ENCODE assay signal across 9 cellular contexts in genomic region chr5:175895701-175896102, GRCh38. TPM values are rescaled to one million over a fixed set of nuclear protein-coding genes. Genes with fewer than 3 reads are reported as not detected.
A peak's percentile ranks its signal among the peaks of the same experiment; 100 is the strongest.
DNase-seq lines count a peak whose midpoint lies in the region; ATAC-seq and TF ChIP-seq lines count a peak whose summit lies in the region.
"Had no signal": no experiment of that assay in that cellular context is flagged by ENCODE, and none has a peak within 500 bp of the region (broad histone marks: within the 10 kb centered on the region; RNA-seq: fewer than 3 reads in every experiment).

No MANE protein-coding gene starts in this region.

- peak; percentile 82 for ATAC-seq in GM18508 (IDR thresholded peaks at IDR 0.05; ENCODE audit: insufficient read depth, unreplicated experiment)
- peak; percentile 78 for ATAC-seq in HG02610 (IDR thresholded peaks at IDR 0.05; ENCODE audit: unreplicated experiment)
- ATAC-seq in activated naive CD4-positive, alpha-beta T cell treated with anti-CD3 and anti-CD28 coated beads, Interleukin-2, amount 50 U/mL, for 72 hours: peak; percentile 96 to 98
- ATAC-seq in upper lobe of left lung (ENCODE audit: low FRiP score in 2 of 2): peak; percentile 37 to 43

- TF ChIP-seq EP300 in upper lobe of left lung (IDR thresholded peaks at IDR 0.05): no peak

- H3K27ac ChIP-seq in upper lobe of left lung: peak overlapping the region in 1 of 4 donors; percentile 42

- no peaks in the 10 kb centered on the region for H3K9me3 ChIP-seq in upper lobe of left lung

- TF ChIP-seq CTCF in upper lobe of left lung (IDR thresholded peaks at IDR 0.05): no peak

- H3K4me3 ChIP-seq in upper lobe of left lung: peak overlapping the region in 1 of 4 donors; percentile 6

- no peaks in the 10 kb centered on the region for H3K27me3 ChIP-seq in upper lobe of left lung

- no peaks in the 10 kb centered on the region for H3K9me3 Mint-ChIP-seq in activated naive CD4-positive, alpha-beta T cell treated with anti-CD3 and anti-CD28 coated beads, Interleukin-2, amount 50 U/mL, for 72 hours

- peak; percentile 76 for DNase-seq in NOMO-1 treated with dmso at 0.1 percent for 144 hours (lab: John Stamatoyannopoulos, UW; ENCODE audit: unreplicated experiment)
- no peak for DNase-seq in activated naive CD4-positive, alpha-beta T cell treated with anti-CD3 and anti-CD28 coated beads, Interleukin-2, amount 50 U/mL, for 72 hours (ENCODE audit: low spot score in 2 of 2)
- DNase-seq in upper lobe of left lung: no peak
- no peak for DNase-seq in NCI-H146 treated with DMSO at 0.1 percent for 48 hours (lab: John Stamatoyannopoulos, UW; ENCODE audit: unreplicated experiment)
- DNase-seq in medulla oblongata (ENCODE audit: extremely low spot score): no peak
- no peak for DNase-seq in NCI-H187 (lab: John Stamatoyannopoulos, UW)

- TF ChIP-seq POLR2A in upper lobe of left lung (IDR thresholded peaks at IDR 0.05): no peak

- H3K27ac Mint-ChIP-seq in activated naive CD4-positive, alpha-beta T cell treated with anti-CD3 and anti-CD28 coated beads, Interleukin-2, amount 50 U/mL, for 72 hours: peak overlapping the region; percentile 60 to 83

- no peaks in the 10 kb centered on the region for H3K4me1 ChIP-seq in upper lobe of left lung

- H3K36me3 ChIP-seq in upper lobe of left lung: no peaks in the 10 kb centered on the region

- WGBS in upper lobe of left lung, 2 donors: 37 to 42% methylated on average over 9 of the region's 9 CpGs

- no peaks in the 10 kb centered on the region for H3K36me3 Mint-ChIP-seq in activated naive CD4-positive, alpha-beta T cell treated with anti-CD3 and anti-CD28 coated beads, Interleukin-2, amount 50 U/mL, for 72 hours

RNA-seq across cellular contexts. Expression of gene CPLX2, which starts 24.3 kb away (rescaled TPM):
- total RNA-seq in activated naive CD4-positive, alpha-beta T cell treated with anti-CD3 and anti-CD28 coated beads, Interleukin-2, amount 50 U/mL, for 72 hours: not detected
- total RNA-seq in upper lobe of left lung: under 1 TPM in 2 of 6 donors, not detected in 4; 0.15 to 0.20 TPM
- total RNA-seq: epithelial cell of proximal tubule had no signal

Comparison
In these comparisons a context has a peak if more than half of its experiments do, and no peak if none do; other contexts are left out.
1. ATAC-seq: peak in every context shown above with its lines; median percentile 97 in activated naive CD4-positive, alpha-beta T cell treated with anti-CD3 and anti-CD28 coated beads, Interleukin-2, amount 50 U/mL, for 72 hours; 82 in GM18508; 78 in HG02610; 40 in upper lobe of left lung.